ENCODE assay signal across 1 cellular context in genomic region chr1:212827831-212828278, GRCh38.
TF ChIP-seq lines count a peak whose summit lies in the region.

No MANE protein-coding gene starts in this region.

TF ChIP-seq in HepG2, 621 proteins besides CTCF, POLR2A, EP300 and RAD21 (continued from another document and continues in another):
- TF ChIP-seq ZMYM2 (CRISPR knock-in tag; IDR thresholded peaks at IDR 0.05) = no peak
- TF ChIP-seq GZF1 (CRISPR knock-in tag; IDR thresholded peaks at IDR 0.05) = no peak
- TF ChIP-seq ERF (CRISPR knock-in tag; IDR thresholded peaks at IDR 0.05) = peak; percentile 25; the same call in 1 of the 2 replicates
- TF ChIP-seq NCOA5 (CRISPR knock-in tag; IDR thresholded peaks at IDR 0.05) = no peak
- peak; percentile 14; the same call in 1 of the 2 replicates for TF ChIP-seq STAG1 (CRISPR knock-in tag; IDR thresholded peaks at IDR 0.05)
- TF ChIP-seq GLI4 (CRISPR knock-in tag; IDR thresholded peaks at IDR 0.05; ENCODE audit: borderline replicate concordance) = no peak
- no peak for TF ChIP-seq ATRX (CRISPR knock-in tag; IDR thresholded peaks at IDR 0.05; ENCODE audit: borderline replicate concordance)
- no peak; the same call in 1 of the 2 replicates for TF ChIP-seq FOXC1 (CRISPR knock-in tag; IDR thresholded peaks at IDR 0.05; ENCODE audit: borderline replicate concordance)
- TF ChIP-seq ZEB1 (IDR thresholded peaks at IDR 0.05; ENCODE audit: insufficient replicate concordance, low read depth) = peak; percentile 79
- TF ChIP-seq ZNF274 (CRISPR knock-in tag; IDR thresholded peaks at IDR 0.05) = no peak
- TF ChIP-seq, protein P1, sequence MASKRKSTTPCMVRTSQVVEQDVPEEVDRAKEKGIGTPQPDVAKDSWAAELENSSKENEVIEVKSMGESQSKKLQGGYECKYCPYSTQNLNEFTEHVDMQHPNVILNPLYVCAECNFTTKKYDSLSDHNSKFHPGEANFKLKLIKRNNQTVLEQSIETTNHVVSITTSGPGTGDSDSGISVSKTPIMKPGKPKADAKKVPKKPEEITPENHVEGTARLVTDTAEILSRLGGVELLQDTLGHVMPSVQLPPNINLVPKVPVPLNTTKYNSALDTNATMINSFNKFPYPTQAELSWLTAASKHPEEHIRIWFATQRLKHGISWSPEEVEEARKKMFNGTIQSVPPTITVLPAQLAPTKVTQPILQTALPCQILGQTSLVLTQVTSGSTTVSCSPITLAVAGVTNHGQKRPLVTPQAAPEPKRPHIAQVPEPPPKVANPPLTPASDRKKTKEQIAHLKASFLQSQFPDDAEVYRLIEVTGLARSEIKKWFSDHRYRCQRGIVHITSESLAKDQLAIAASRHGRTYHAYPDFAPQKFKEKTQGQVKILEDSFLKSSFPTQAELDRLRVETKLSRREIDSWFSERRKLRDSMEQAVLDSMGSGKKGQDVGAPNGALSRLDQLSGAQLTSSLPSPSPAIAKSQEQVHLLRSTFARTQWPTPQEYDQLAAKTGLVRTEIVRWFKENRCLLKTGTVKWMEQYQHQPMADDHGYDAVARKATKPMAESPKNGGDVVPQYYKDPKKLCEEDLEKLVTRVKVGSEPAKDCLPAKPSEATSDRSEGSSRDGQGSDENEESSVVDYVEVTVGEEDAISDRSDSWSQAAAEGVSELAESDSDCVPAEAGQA (IDR thresholded peaks at IDR 0.05; ENCODE audit: low read depth) = no peak
- TF ChIP-seq, protein P1 (CRISPR knock-in tag; IDR thresholded peaks at IDR 0.05; ENCODE audit: borderline replicate concordance) = no peak
- TF ChIP-seq SIX1 (CRISPR knock-in tag; IDR thresholded peaks at IDR 0.05; ENCODE audit: borderline replicate concordance) = peak; percentile 63; the same call in 1 of the 2 replicates
- peak; percentile 62; the same call in 1 of the 2 replicates for TF ChIP-seq SALL1 (CRISPR knock-in tag; IDR thresholded peaks at IDR 0.05)
- TF ChIP-seq, protein P2, sequence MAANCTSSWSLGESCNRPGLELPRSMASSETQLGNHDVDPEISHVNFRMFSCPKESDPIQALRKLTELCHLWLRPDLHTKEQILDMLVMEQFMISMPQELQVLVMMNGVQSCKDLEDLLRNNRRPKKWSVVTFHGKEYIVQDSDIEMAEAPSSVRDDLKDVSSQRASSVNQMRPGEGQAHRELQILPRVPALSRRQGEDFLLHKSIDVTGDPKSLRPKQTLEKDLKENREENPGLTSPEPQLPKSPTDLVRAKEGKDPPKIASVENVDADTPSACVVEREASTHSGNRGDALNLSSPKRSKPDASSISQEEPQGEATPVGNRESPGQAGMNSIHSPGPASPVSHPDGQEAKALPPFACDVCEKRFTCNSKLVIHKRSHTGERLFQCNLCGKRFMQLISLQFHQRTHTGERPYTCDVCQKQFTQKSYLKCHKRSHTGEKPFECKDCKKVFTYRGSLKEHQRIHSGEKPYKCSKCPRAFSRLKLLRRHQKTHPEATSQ (CRISPR knock-in tag; IDR thresholded peaks at IDR 0.05; ENCODE audit: borderline replicate concordance) = 0 out of 2 replicates have a peak, but pooled peaks have one; percentile 39
- TF ChIP-seq NFKBIZ (CRISPR knock-in tag; IDR thresholded peaks at IDR 0.05) = 0 out of 2 replicates have a peak, but pooled peaks have one; percentile 30
- TF ChIP-seq HDAC2 (CRISPR knock-in tag; IDR thresholded peaks at IDR 0.05) = peak; percentile 86
- TF ChIP-seq PCBP1 (IDR thresholded peaks at IDR 0.05; ENCODE audit: borderline replicate concordance, low read depth, low read length) = no peak
- peak; percentile 18; the same call in 1 of the 2 replicates for TF ChIP-seq ZNF556 (CRISPR knock-in tag; IDR thresholded peaks at IDR 0.05; ENCODE audit: borderline replicate concordance)
- no peak for TF ChIP-seq RBM22 (optimal IDR thresholded peaks at IDR 0.05; ENCODE audit: low read length)
- peak; percentile 78 for TF ChIP-seq DPF2 (CRISPR knock-in tag; IDR thresholded peaks at IDR 0.05; ENCODE audit: borderline replicate concordance, low read depth)
- TF ChIP-seq, protein P3, sequence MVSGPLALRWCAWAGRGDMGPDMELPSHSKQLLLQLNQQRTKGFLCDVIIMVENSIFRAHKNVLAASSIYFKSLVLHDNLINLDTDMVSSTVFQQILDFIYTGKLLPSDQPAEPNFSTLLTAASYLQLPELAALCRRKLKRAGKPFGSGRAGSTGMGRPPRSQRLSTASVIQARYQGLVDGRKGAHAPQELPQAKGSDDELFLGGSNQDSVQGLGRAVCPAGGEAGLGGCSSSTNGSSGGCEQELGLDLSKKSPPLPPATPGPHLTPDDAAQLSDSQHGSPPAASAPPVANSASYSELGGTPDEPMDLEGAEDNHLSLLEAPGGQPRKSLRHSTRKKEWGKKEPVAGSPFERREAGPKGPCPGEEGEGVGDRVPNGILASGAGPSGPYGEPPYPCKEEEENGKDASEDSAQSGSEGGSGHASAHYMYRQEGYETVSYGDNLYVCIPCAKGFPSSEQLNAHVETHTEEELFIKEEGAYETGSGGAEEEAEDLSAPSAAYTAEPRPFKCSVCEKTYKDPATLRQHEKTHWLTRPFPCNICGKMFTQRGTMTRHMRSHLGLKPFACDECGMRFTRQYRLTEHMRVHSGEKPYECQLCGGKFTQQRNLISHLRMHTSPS (CRISPR knock-in tag; IDR thresholded peaks at IDR 0.05; ENCODE audit: low read depth) = peak; percentile 84
- TF ChIP-seq RXRB (CRISPR knock-in tag; IDR thresholded peaks at IDR 0.05; ENCODE audit: borderline replicate concordance) = peak; percentile 93
- TF ChIP-seq, protein P4, sequence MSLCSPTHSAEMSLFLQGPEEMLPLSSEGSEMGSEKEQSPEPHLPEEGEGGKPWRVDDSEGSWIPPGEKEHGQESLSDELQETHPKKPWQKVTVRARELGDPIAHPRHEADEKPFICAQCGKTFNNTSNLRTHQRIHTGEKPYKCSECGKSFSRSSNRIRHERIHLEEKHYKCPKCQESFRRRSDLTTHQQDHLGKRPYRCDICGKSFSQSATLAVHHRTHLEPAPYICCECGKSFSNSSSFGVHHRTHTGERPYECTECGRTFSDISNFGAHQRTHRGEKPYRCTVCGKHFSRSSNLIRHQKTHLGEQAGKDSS (CRISPR knock-in tag; IDR thresholded peaks at IDR 0.05; ENCODE audit: borderline replicate concordance, low read depth) = no peak
- no peak for TF ChIP-seq RORA (CRISPR knock-in tag; IDR thresholded peaks at IDR 0.05)
- peak; percentile 23; the same call in 1 of the 2 replicates for TF ChIP-seq ZNF264 (CRISPR knock-in tag; IDR thresholded peaks at IDR 0.05)
- peak; percentile 89 for TF ChIP-seq HNF4A (CRISPR knock-in tag; IDR thresholded peaks at IDR 0.05)
- TF ChIP-seq, protein P5, sequence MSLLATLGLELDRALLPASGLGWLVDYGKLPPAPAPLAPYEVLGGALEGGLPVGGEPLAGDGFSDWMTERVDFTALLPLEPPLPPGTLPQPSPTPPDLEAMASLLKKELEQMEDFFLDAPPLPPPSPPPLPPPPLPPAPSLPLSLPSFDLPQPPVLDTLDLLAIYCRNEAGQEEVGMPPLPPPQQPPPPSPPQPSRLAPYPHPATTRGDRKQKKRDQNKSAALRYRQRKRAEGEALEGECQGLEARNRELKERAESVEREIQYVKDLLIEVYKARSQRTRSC (CRISPR knock-in tag; IDR thresholded peaks at IDR 0.05; ENCODE audit: low read depth) = no peak
- peak; percentile 63; the same call in 1 of the 2 replicates for TF ChIP-seq FOXJ3 (CRISPR knock-in tag; IDR thresholded peaks at IDR 0.05; ENCODE audit: borderline replicate concordance)
- TF ChIP-seq, protein P6, sequence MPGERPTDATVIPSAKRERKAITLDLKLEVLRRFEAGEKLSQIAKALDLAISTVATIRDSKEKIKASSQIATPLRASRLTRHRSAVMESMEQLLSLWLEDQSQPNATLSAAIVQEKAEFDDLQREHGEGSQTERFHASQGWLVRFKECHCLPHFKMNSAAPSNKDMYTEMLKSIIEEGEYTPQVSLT (CRISPR knock-in tag; IDR thresholded peaks at IDR 0.05; ENCODE audit: borderline replicate concordance, low read depth) = no peak
- no peak for TF ChIP-seq ZNF142 (CRISPR knock-in tag; IDR thresholded peaks at IDR 0.05)
- no peak for TF ChIP-seq ATAD3A (CRISPR knock-in tag; IDR thresholded peaks at IDR 0.05)
- TF ChIP-seq POGZ (CRISPR knock-in tag; IDR thresholded peaks at IDR 0.05) = 0 out of 2 replicates have a peak, but pooled peaks have one; percentile 37
- no peak for TF ChIP-seq ZNF570 (CRISPR knock-in tag; IDR thresholded peaks at IDR 0.05; ENCODE audit: borderline replicate concordance)
- TF ChIP-seq ZMAT5 (CRISPR knock-in tag; IDR thresholded peaks at IDR 0.05; ENCODE audit: borderline replicate concordance, low read depth) = no peak
- no peak for TF ChIP-seq NR3C1 (CRISPR knock-in tag; IDR thresholded peaks at IDR 0.05)
- TF ChIP-seq JUN (CRISPR knock-in tag; IDR thresholded peaks at IDR 0.05) = peak; percentile 86
- no peak for TF ChIP-seq ZSCAN31 (CRISPR knock-in tag; IDR thresholded peaks at IDR 0.05; ENCODE audit: low read depth)
- TF ChIP-seq TRIM24 (CRISPR knock-in tag; IDR thresholded peaks at IDR 0.05) = no peak
- TF ChIP-seq PHF21A (CRISPR knock-in tag; IDR thresholded peaks at IDR 0.05) = peak; percentile 79; the same call in 1 of the 2 replicates
- peak; percentile 48; the same call in 1 of the 2 replicates for TF ChIP-seq ZNF644 (CRISPR knock-in tag; IDR thresholded peaks at IDR 0.05; ENCODE audit: low read depth)
- no peak for TF ChIP-seq ZNF101 (CRISPR knock-in tag; IDR thresholded peaks at IDR 0.05; ENCODE audit: borderline replicate concordance, low read depth)
- TF ChIP-seq, protein P7, sequence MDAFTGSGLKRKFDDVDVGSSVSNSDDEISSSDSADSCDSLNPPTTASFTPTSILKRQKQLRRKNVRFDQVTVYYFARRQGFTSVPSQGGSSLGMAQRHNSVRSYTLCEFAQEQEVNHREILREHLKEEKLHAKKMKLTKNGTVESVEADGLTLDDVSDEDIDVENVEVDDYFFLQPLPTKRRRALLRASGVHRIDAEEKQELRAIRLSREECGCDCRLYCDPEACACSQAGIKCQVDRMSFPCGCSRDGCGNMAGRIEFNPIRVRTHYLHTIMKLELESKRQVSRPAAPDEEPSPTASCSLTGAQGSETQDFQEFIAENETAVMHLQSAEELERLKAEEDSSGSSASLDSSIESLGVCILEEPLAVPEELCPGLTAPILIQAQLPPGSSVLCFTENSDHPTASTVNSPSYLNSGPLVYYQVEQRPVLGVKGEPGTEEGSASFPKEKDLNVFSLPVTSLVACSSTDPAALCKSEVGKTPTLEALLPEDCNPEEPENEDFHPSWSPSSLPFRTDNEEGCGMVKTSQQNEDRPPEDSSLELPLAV (CRISPR knock-in tag; conservative IDR thresholded peaks at IDR 0.05; ENCODE audit: low read depth) = no peak
- TF ChIP-seq SP5 (CRISPR knock-in tag; IDR thresholded peaks at IDR 0.05; ENCODE audit: borderline replicate concordance, low read depth) = no peak
- TF ChIP-seq ZNF724P (CRISPR knock-in tag; IDR thresholded peaks at IDR 0.05; ENCODE audit: borderline replicate concordance) = no peak
- TF ChIP-seq ZNF501 (CRISPR knock-in tag; IDR thresholded peaks at IDR 0.05) = 0 out of 2 replicates have a peak, but pooled peaks have one; percentile 13
